ENCODE assay signal across 1 cellular context in genomic region chr18:74013955-74014354, GRCh38.
TF ChIP-seq lines count a peak whose summit lies in the region.

No MANE protein-coding gene starts in this region.

TF ChIP-seq in GM12878, 131 proteins besides CTCF, POLR2A, EP300 and RAD21 (continued from another document):
- TF ChIP-seq CUX1 (IDR thresholded peaks at IDR 0.05; ENCODE audit: insufficient replicate concordance, low read depth, low read length) (no peak), BCL3 (IDR thresholded peaks at IDR 0.05; ENCODE audit: borderline replicate concordance, insufficient read depth, low read depth, low read length, poor library complexity, severe bottlenecking) (no peak), PRDM15 (CRISPR knock-in tag; IDR thresholded peaks at IDR 0.05) (no peak), PBX3 (IDR thresholded peaks at IDR 0.05; ENCODE audit: insufficient replicate concordance, low read depth, low read length) (no peak), NFIC (IDR thresholded peaks at IDR 0.05; ENCODE audit: low read depth, low read length) (0 out of 2 replicates have a peak, but pooled peaks have one; percentile 18)
TF ChIP-seq in GM12878: peak in this region for 5.
